In genomic region chr4:25330905-25331816, GRCh38 we compare ENCODE assay signal across 8 cellular contexts. TPM values are rescaled to one million over a fixed set of nuclear protein-coding genes. Genes with fewer than 3 reads are reported as not detected.
DNase-seq lines count a peak whose midpoint lies in the region; ATAC-seq, FAIRE-seq and TF ChIP-seq lines count a peak whose summit lies in the region.

No MANE protein-coding gene starts in this region.

- H3K27me3 ChIP-seq in AG04450 (ENCODE audit: control insufficient read depth, insufficient read depth, low read length) (no peaks in the 10 kb centered on the region), duodenal mucosa (ENCODE audit: control insufficient read depth in 1 of 2, insufficient read depth in 2 of 2, low read length in 2 of 2) (no peaks in the 10 kb centered on the region), heart right ventricle (no peaks in the 10 kb centered on the region)

- H3K27ac ChIP-seq in AG04450 (ENCODE audit: low read depth, low read length) (no peak overlapping the region), duodenal mucosa (ENCODE audit: low read depth, low read length) (no peak overlapping the region), heart right ventricle (peak overlapping the region in 1 of 10 donors; percentile 66)

- H3K4me1 ChIP-seq in duodenal mucosa (ENCODE audit: control insufficient read depth in 1 of 2, insufficient read depth in 2 of 2, low read length in 2 of 2) (peaks cover 8 to 9% of the 10 kb centered on the region in 2 donors), heart right ventricle (peaks cover 0 to 14% (median 0%) of the 10 kb centered on the region in 9 donors)

- H3K36me3 ChIP-seq in duodenal mucosa (ENCODE audit: control insufficient read depth in 1 of 2, insufficient read depth in 2 of 2, low read length in 2 of 2) (peaks cover 0 to 3% of the 10 kb centered on the region in 2 donors), heart right ventricle (peaks cover 0 to 27% (median 0%) of the 10 kb centered on the region in 9 donors)

- H3K9ac ChIP-seq in duodenal mucosa (ENCODE audit: low read depth in 1 of 2, low read length in 2 of 2), result peak overlapping the region; percentile 0 to 66

- H3K4me3 ChIP-seq in AG04450 (ENCODE audit: low read depth, low read length) (0 out of 2 replicates have a peak overlapping the region, but pooled peaks have one; percentile 7), duodenal mucosa (ENCODE audit: low read depth in 1 of 2, low read length in 2 of 2) (peak overlapping the region; percentile 27 to 48), heart right ventricle (peak overlapping the region in 1 of 10 donors; percentile 18)

- FAIRE-seq in D721Med (lab: Jason Lieb, UNC), result no peak

- no peak for TF ChIP-seq CTCF in AG04450 (IDR thresholded peaks at IDR 0.05; ENCODE audit: low read depth, low read length)
- no peak for TF ChIP-seq CTCF in heart right ventricle (IDR thresholded peaks at IDR 0.05)
- no peak for TF ChIP-seq CTCF in D721Med (IDR thresholded peaks at IDR 0.05; ENCODE audit: insufficient read depth, missing control alignments)

- intact Hi-C loops in heart right ventricle (cut with DNase I), result no loop called here

- WGBS in heart right ventricle, 2 donors, result 87 to 88% methylated on average over 12 of the region's 12 CpGs

- POLR2A ChIA-PET in AG04450 (lab: Yijun Ruan, JAX), result no interaction called here

- H3K9me3 ChIP-seq in AG04450 (ENCODE audit: control insufficient read depth, insufficient read depth, low read length) (no peaks in the 10 kb centered on the region), duodenal mucosa (ENCODE audit: control insufficient read depth in 1 of 2, low read length in 2 of 2) (no peaks in the 10 kb centered on the region), heart right ventricle (no peaks in the 10 kb centered on the region)

- DNase-seq in AG04450 (ENCODE audit: low read depth, low spot score), result no peak
- no peak for DNase-seq in activated effector memory CD4-positive, alpha-beta T cell treated with anti-CD3 and anti-CD28 coated beads, Interleukin-2, amount 50 U/mL, for 16 hours
- no peak for DNase-seq in NCI-H1436 treated with DMSO at 0.1 percent for 48 hours (lab: John Stamatoyannopoulos, UW)
- no peak for DNase-seq in heart right ventricle
- no peak for DNase-seq in D721Med (ENCODE audit: insufficient read length, low spot score)

- ATAC-seq in GM19351 (IDR thresholded peaks at IDR 0.05; ENCODE audit: unreplicated experiment) (peak; percentile 92), HG03159 (IDR thresholded peaks at IDR 0.05; ENCODE audit: unreplicated experiment) (peak; percentile 88), heart right ventricle (no peak)

- CTCF ChIA-PET in AG04450 (lab: Charles Lee), result interaction anchor here (0.6 to 7.5 kb wide), 8 partner anchors 12 to 409 kb away, joined by 3 to 71 read pairs (median 3); partner anchors contain the start of gene ZCCHC4

RNA-seq across cellular contexts. Expression of gene ZCCHC4, which starts 18.6 kb away (rescaled TPM):
- polyA plus RNA-seq in AG04450 (2011; rRNA removed) (11.4 and 13.1 TPM in 2 replicates), heart right ventricle (10 to 100 TPM in 1 of 2 donors, 1 to 10 TPM in 1; 3.8 to 10.9 TPM)
- 10.9 and 11.7 TPM in 2 replicates for polyA minus RNA-seq in AG04450 (2011; rRNA and poly(A)+ RNA removed)
- total RNA-seq in heart right ventricle, result 1 to 10 TPM; 6.8 to 9.6 (median 7.5) TPM

RNA-seq across cellular contexts. Expression of gene ANAPC4, which starts 45.9 kb away (rescaled TPM):
- polyA plus RNA-seq in AG04450 (2011; rRNA removed), result 17.3 and 26.2 TPM in 2 replicates
- polyA minus RNA-seq in AG04450 (2011; rRNA and poly(A)+ RNA removed), result 8.9 and 13.0 TPM in 2 replicates
- total RNA-seq in heart right ventricle, result 10 to 100 TPM in 9 of 10 donors, 1 to 10 TPM in 1; 9.9 to 13.8 (median 11.5) TPM
- 10 to 100 TPM in 1 of 2 donors, 1 to 10 TPM in 1; 8.2 to 26.7 TPM for polyA plus RNA-seq in heart right ventricle

Comparison
In these comparisons a context has a peak if more than half of its experiments do, and no peak if none do; other contexts are left out.
1. ATAC-seq: peak in GM19351 (single experiment) and HG03159 (single experiment); none in heart right ventricle (0 of 8).